In the genomic region with DNA sequence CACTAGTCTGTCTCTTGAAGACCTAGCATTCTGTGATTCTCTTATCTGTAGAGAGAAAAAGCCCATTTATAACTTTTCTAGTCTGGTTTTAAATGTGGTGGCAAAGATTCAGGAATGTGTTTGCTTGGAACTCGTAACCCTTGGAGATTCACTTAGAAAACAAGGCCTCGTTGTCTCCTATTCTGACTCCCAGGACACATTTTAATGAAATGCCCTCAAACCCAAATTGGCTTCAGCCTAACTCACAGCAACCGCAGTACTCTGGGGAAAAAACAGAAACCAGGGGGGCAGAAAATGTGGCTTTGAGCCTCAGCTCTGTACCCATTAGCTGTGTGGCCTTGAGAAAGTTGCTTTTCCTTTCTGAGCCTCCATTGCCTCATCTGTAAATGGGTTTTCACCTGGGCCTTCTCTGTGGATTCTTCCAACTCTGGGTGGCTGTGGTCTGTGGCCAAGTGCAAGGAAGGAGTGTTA, we compare ENCODE assay signal across 16 cellular contexts. TPM values are rescaled to one million over a fixed set of nuclear protein-coding genes. Genes with fewer than 3 reads are reported as not detected.
A peak's percentile ranks its signal among the peaks of the same experiment; 100 is the strongest.
DNase-seq lines count a peak whose midpoint lies in the region; ATAC-seq, FAIRE-seq and TF ChIP-seq lines count a peak whose summit lies in the region.
"Had no signal": no experiment of that assay in that cellular context is flagged by ENCODE, and none has a peak within 500 bp of the region (broad histone marks: within the 10 kb centered on the region; RNA-seq: fewer than 3 reads in every experiment).

No MANE protein-coding gene starts in this region.

- no peak for FAIRE-seq in pancreas (lab: Jason Lieb, UNC)
- FAIRE-seq: H1 had no signal

- H3K36me3 ChIP-seq in RWPE2 (ENCODE audit: low read depth) (no peaks in the 10 kb centered on the region), pancreas (no peaks in the 10 kb centered on the region)
- H3K36me3 ChIP-seq: BLaER1 treated with 17β-estradiol and CSF1 and Interleukin-3, amounts not matched to agents 10 nM and 100 nM had no signal

- H3K9me3 ChIP-seq in RWPE2 (ENCODE audit: severe bottlenecking) (no peaks in the 10 kb centered on the region), pancreas (no peaks in the 10 kb centered on the region)

- ATAC-seq in RWPE2 (ENCODE audit: low read depth) (no peak), pancreas (peak in 3 of 4 donors; percentile 58 to 82 (median 81)), GM18909 (IDR thresholded peaks at IDR 0.05; ENCODE audit: poor library complexity, unreplicated experiment) (no peak), GM19395 (IDR thresholded peaks at IDR 0.05; ENCODE audit: unreplicated experiment) (no peak)
- ATAC-seq: naive thymus-derived CD8-positive, alpha-beta T cell had no signal

- H3K27ac ChIP-seq in RWPE2 (ENCODE audit: poor library complexity, severe bottlenecking) (no peak overlapping the region), pancreas (peak overlapping the region in 3 of 4 donors; percentile 6 to 71 (median 57))
- H3K27ac ChIP-seq: BLaER1 treated with 17β-estradiol and CSF1 and Interleukin-3, amounts not matched to agents 10 nM and 100 nM had no signal

- TF ChIP-seq CTCF in RWPE2 (IDR thresholded peaks at IDR 0.05; ENCODE audit: poor library complexity, severe bottlenecking) (no peak), pancreas (IDR thresholded peaks at IDR 0.05) (no peak)

- intact Hi-C loops in pancreas (cut with DNase I) = no loop called here

- no peaks in the 10 kb centered on the region for H3K4me1 ChIP-seq in RWPE2 (ENCODE audit: insufficient read depth, poor library complexity, severe bottlenecking)
- H3K4me1 ChIP-seq in pancreas = no peaks in the 10 kb centered on the region
- H3K4me1 ChIP-seq: BLaER1 treated with 17β-estradiol and CSF1 and Interleukin-3, amounts not matched to agents 10 nM and 100 nM had no signal

- WGBS in pancreas, 2 donors = 52 to 60% methylated on average over 3 of the region's 3 CpGs

- H3K27me3 ChIP-seq in RWPE2 (ENCODE audit: insufficient read depth, poor library complexity, severe bottlenecking) = no peaks in the 10 kb centered on the region
- H3K27me3 ChIP-seq in pancreas = no peaks in the 10 kb centered on the region
- H3K27me3 ChIP-seq: BLaER1 treated with 17β-estradiol and CSF1 and Interleukin-3, amounts not matched to agents 10 nM and 100 nM had no signal

- no peak overlapping the region for H3K4me3 ChIP-seq in RWPE2 (ENCODE audit: severe bottlenecking)
- H3K4me3 ChIP-seq in pancreas = no peak overlapping the region
- H3K4me3 ChIP-seq: BLaER1 treated with 17β-estradiol and CSF1 and Interleukin-3, amounts not matched to agents 10 nM and 100 nM had no signal

- peak; percentile 66 for DNase-seq in Ammon's horn (ENCODE audit: low spot score)
- DNase-seq in RWPE2 (ENCODE audit: low spot score) = peak; percentile 14
- DNase-seq in foreskin melanocyte = peak; percentile 97
- DNase-seq in pancreas = no peak
- DNase-seq in ecto neural progenitor cell (ENCODE audit: low spot score) = no peak
- no peak for DNase-seq in NCI-H2171 treated with DMSO at 0.1 percent for 48 hours (lab: John Stamatoyannopoulos, UW)
- DNase-seq: activated CD4-positive, CD25-positive, alpha-beta regulatory T cell; activated naive CD4-positive, alpha-beta T cell treated with anti-CD3 and anti-CD28 coated beads for 36 hours; naive thymus-derived CD8-positive, alpha-beta T cell; NCI-H1930; stimulated activated CD4-positive, alpha-beta T cell treated with anti-CD3 and anti-CD28 coated beads, Interleukin-2, amount 100 ng/mL, for 24 hours; trophoblast cell had no signal

RNA-seq across cellular contexts. Expression of gene RPLP1, which starts 36.5 kb away (rescaled TPM):
- 1,000 to 10,000 TPM in 1 of 6 donors, 100 to 1,000 TPM in 5; 578 to 1,123 (median 772) TPM for total RNA-seq in pancreas
- polyA plus RNA-seq in pancreas = 100 to 1,000 TPM; 638 to 738 TPM

Comparison
In these comparisons a context has a peak if more than half of its experiments do, and no peak if none do; other contexts are left out.
1. DNase-seq: peak in Ammon's horn (single experiment), RWPE2 (single experiment) and foreskin melanocyte (single experiment); none in pancreas (0 of 6), ecto neural progenitor cell (single experiment) and NCI-H2171 treated with DMSO at 0.1 percent for 48 hours (single experiment).
2. ATAC-seq: peak in pancreas (3 of 4); none in RWPE2 (single experiment), GM18909 (single experiment) and GM19395 (single experiment).